In the genomic region with DNA sequence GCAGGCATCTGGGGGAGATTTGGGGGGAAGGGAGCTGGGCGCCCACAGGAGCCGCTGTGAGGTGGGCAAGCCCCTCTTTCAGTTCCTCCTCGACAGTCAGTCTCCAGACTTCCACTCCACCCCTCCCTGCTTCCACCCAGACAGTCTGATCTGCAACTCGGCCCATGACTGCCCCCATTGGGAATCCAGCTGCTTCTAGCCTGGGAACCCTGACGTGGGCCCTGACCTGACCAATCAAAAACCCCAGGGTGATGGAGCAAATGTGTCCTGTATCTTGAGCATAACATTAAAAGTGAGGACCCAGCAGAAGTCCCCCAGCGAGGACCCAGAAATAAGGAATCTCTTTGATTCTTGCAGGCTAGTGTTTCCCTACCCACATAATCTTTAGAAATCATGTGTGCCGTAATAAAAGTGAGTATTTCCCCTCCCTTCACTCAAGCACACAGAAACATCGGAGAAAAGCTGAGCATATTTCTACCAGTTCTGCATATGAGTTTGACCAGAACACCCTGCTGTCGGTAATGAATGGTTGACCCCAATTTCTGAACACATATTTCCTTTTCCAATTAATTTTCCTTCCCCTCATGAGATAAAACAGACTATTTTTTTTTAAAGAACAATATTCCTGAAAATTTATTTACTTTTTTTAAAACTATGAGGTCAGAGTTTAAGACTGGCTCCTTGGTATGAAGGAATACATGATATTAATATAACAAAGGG, we compare ENCODE assay signal across 8 cellular contexts. TPM values are rescaled to one million over a fixed set of nuclear protein-coding genes. Genes with fewer than 3 reads are reported as not detected.
DNase-seq lines count a peak whose midpoint lies in the region; ATAC-seq, FAIRE-seq and TF ChIP-seq lines count a peak whose summit lies in the region.

No MANE protein-coding gene starts in this region.

- H3K27ac ChIP-seq in endothelial cell of umbilical vein (ENCODE audit: insufficient read depth, low read depth, low read length), result peak overlapping the region; percentile 98
- no peak overlapping the region for H3K27ac ChIP-seq in trophoblast cell (ENCODE audit: low read depth, low read length)

- H3K9me3 ChIP-seq in endothelial cell of umbilical vein (replicated peaks; ENCODE audit: control insufficient read depth, insufficient read depth, low read length), result no peaks in the 10 kb centered on the region
- H3K9me3 ChIP-seq in trophoblast cell (ENCODE audit: insufficient read depth, low read depth, low read length), result no peaks in the 10 kb centered on the region

- intact Hi-C loops in endothelial cell of umbilical vein (cut with micrococcal nuclease), result loop anchor here (5.0 kb wide), 3 partner anchors 204 to 611 kb away; a partner anchor contains a TSS

- peaks cover 18 to 23% of the 10 kb centered on the region in 2 experiments for H3K36me3 ChIP-seq in endothelial cell of umbilical vein (ENCODE audit: control insufficient read depth in 2 of 2, extremely low read depth in 1 of 2, insufficient read depth in 2 of 2, low read length in 2 of 2)
- H3K36me3 ChIP-seq in trophoblast cell (ENCODE audit: control insufficient read depth in 1 of 2, insufficient read depth in 2 of 2, low read length in 2 of 2), result peaks cover 41 to 47% of the 10 kb centered on the region in 2 experiments

- no peak for TF ChIP-seq POLR2A in endothelial cell of umbilical vein (IDR thresholded peaks at IDR 0.05; ENCODE audit: low read depth, low read length)

- peak overlapping the region in 2 of 3 experiments; percentile 47 to 74 for H3K4me3 ChIP-seq in endothelial cell of umbilical vein (replicated peaks in 1 of 3; ENCODE audit: insufficient read depth in 1 of 3, low read depth in 1 of 3, low read length in 3 of 3)
- H3K4me3 ChIP-seq in trophoblast cell (ENCODE audit: low read depth, low read length), result no peak overlapping the region

- H3K27me3 ChIP-seq in endothelial cell of umbilical vein (ENCODE audit: control insufficient read depth in 2 of 2, insufficient read depth in 2 of 2, low read length in 2 of 2), result no peaks in the 10 kb centered on the region
- H3K27me3 ChIP-seq in trophoblast cell (ENCODE audit: insufficient read depth, low read length), result no peaks in the 10 kb centered on the region

- H2BK120ac ChIP-seq in trophoblast cell (ENCODE audit: insufficient read depth, low read length, poor library complexity), result no peak overlapping the region

- WGBS in trophoblast cell (ENCODE audit: extremely low coverage, insufficient coverage, insufficient read length), result no CpG with 5 or more reads among the region's 9 CpGs

- H2AFZ ChIP-seq in endothelial cell of umbilical vein (ENCODE audit: low read depth, low read length) (no peak overlapping the region), trophoblast cell (ENCODE audit: insufficient read depth, low read length, poor library complexity) (no peak overlapping the region)

- ATAC-seq in GM21390 (IDR thresholded peaks at IDR 0.05; ENCODE audit: unreplicated experiment), result peak; percentile 60
- ATAC-seq in GM19452 (IDR thresholded peaks at IDR 0.05; ENCODE audit: unreplicated experiment), result no peak

- H3K4me1 ChIP-seq in endothelial cell of umbilical vein (ENCODE audit: control insufficient read depth, extremely low read depth, insufficient read depth, low read length) (peaks cover 51% of the 10 kb centered on the region), trophoblast cell (ENCODE audit: control insufficient read depth in 1 of 2, insufficient read depth in 2 of 2, low read length in 2 of 2) (peaks cover 22 to 37% of the 10 kb centered on the region in 2 experiments)

- no peak overlapping the region for H3K23ac ChIP-seq in trophoblast cell (ENCODE audit: low read length)

- H3K18ac ChIP-seq in trophoblast cell (ENCODE audit: low read length), result no peak overlapping the region

- TSS peak; percentile 65 for BruUV-seq in endothelial cell of umbilical vein (replicated peaks; lab: Mats Ljungman, UMichigan)

- H3K79me2 ChIP-seq in endothelial cell of umbilical vein (ENCODE audit: control insufficient read depth, insufficient read depth, low read length) (peaks cover 60% of the 10 kb centered on the region), trophoblast cell (ENCODE audit: control insufficient read depth, insufficient read depth, low read length, poor library complexity) (peaks cover 25% of the 10 kb centered on the region)

- CTCF ChIA-PET in endothelial cell of umbilical vein (lab: Charles Lee), result interaction anchor here (1.0 to 5.3 kb wide), 15 partner anchors 8 to 289 kb away, joined by 3 to 67 read pairs (median 5); a partner anchor contains a TSS

- TF ChIP-seq CTCF in endothelial cell of umbilical vein (IDR thresholded peaks at IDR 0.05; ENCODE audit: extremely low read depth in 1 of 2, insufficient read depth in 1 of 2, low read depth in 1 of 2, low read length in 2 of 2), result peak; percentile 20 to 28

- dilution Hi-C loops in endothelial cell of umbilical vein (cut with MboI; ENCODE audit: extremely low pct_ligation_motif_present, low sequenced_read_pairs), result no loop called here

- peak overlapping the region; percentile 89 for H3K4me2 ChIP-seq in endothelial cell of umbilical vein (ENCODE audit: insufficient read depth, low read length)
- H3K4me2 ChIP-seq in trophoblast cell (ENCODE audit: low read length), result no peak overlapping the region

- no peaks in the 10 kb centered on the region for H4K20me1 ChIP-seq in endothelial cell of umbilical vein (replicated peaks; ENCODE audit: control insufficient read depth, extremely low read depth, insufficient read depth, low read length)

- H3K9me1 ChIP-seq in endothelial cell of umbilical vein (replicated peaks; ENCODE audit: control insufficient read depth, extremely low read depth, insufficient read depth, low read length), result no peaks in the 10 kb centered on the region

- no peak overlapping the region for H3K14ac ChIP-seq in trophoblast cell (ENCODE audit: low read length)

- no peak overlapping the region for H4K91ac ChIP-seq in trophoblast cell (ENCODE audit: low read depth, low read length)

- H3K4ac ChIP-seq in trophoblast cell (ENCODE audit: low read depth, low read length), result peak overlapping the region; percentile 44

- no peak overlapping the region for H2BK12ac ChIP-seq in trophoblast cell (ENCODE audit: low read length)

- peak; percentile 96 for FAIRE-seq in endothelial cell of umbilical vein (lab: Jason Lieb, UNC)

- DNase-seq in Ammon's horn (ENCODE audit: low spot score) (peak; percentile 69), NCI-H226 (peak; percentile 44), endothelial cell of umbilical vein (ENCODE audit: low read depth, low spot score) (peak; percentile 95), trophoblast cell (peak; percentile 36 to 40), T-helper 2 cell (no peak)
- DNase-seq in stimulated activated naive CD4-positive, alpha-beta T cell treated with Interleukin-2 at 50 U/mL for 16 hours (lab: John Stamatoyannopoulos, UW), result no peak

- H2AK5ac ChIP-seq in trophoblast cell (ENCODE audit: low read length), result no peak overlapping the region

- H4K8ac ChIP-seq in trophoblast cell (ENCODE audit: low read depth, low read length), result peak overlapping the region; percentile 31

- H4K12ac ChIP-seq in trophoblast cell (ENCODE audit: low read depth, low read length), result no peak overlapping the region

- H2BK5ac ChIP-seq in trophoblast cell (ENCODE audit: low read depth, low read length, poor library complexity), result peak overlapping the region; percentile 32

- POLR2A ChIA-PET in endothelial cell of umbilical vein (lab: Charles Lee), result interaction anchor here (0.6 to 5.0 kb wide), 6 partner anchors 12 to 333 kb away, joined by 3 to 53 read pairs (median 14); no protein-coding TSS in a partner anchor

- H3K9ac ChIP-seq in endothelial cell of umbilical vein (replicated peaks; ENCODE audit: extremely low read depth, insufficient read depth, low read length) (peak overlapping the region; percentile 98), trophoblast cell (ENCODE audit: low read length) (no peak overlapping the region)

- peaks cover 18% of the 10 kb centered on the region for H3K79me1 ChIP-seq in trophoblast cell (ENCODE audit: low read length)

TF ChIP-seq in endothelial cell of umbilical vein, 7 proteins besides CTCF, POLR2A, EP300 and RAD21:
- TF ChIP-seq GATA2 (IDR thresholded peaks at IDR 0.05; ENCODE audit: insufficient read depth, insufficient read length, low read depth, low read length) (no peak), MYC (IDR thresholded peaks at IDR 0.05; ENCODE audit: low read depth, low read length) (no peak), POLR2AphosphoS5 (IDR thresholded peaks at IDR 0.05; ENCODE audit: insufficient read depth, low read depth, low read length) (peak; percentile 45), JUN (IDR thresholded peaks at IDR 0.05; ENCODE audit: borderline replicate concordance, insufficient read depth, insufficient read length, low read depth) (no peak), FOS (IDR thresholded peaks at IDR 0.05; ENCODE audit: borderline replicate concordance, insufficient read depth, low read length) (no peak)
TF ChIP-seq in endothelial cell of umbilical vein: peak in this region for 1.

RNA-seq across cellular contexts. Expression of a gene that starts 6.4 kb away (rescaled TPM):
- 57.5 and 71.4 TPM in 2 replicates for total RNA-seq in endothelial cell of umbilical vein
- 20.2 and 20.6 TPM in 2 replicates for polyA plus RNA-seq in endothelial cell of umbilical vein
- 14.9 and 18.6 TPM in 2 replicates for polyA plus RNA-seq in endothelial cell of umbilical vein (2011; cell fraction: cytosol; rRNA removed)
- polyA plus RNA-seq in endothelial cell of umbilical vein (2011; cell fraction: nucleus; rRNA removed), result 81.2 and 96.3 TPM in 2 replicates
- polyA plus RNA-seq in endothelial cell of umbilical vein (2012), result 24.5 and 25.2 TPM in 2 replicates
- 93.7 and 104 TPM in 2 replicates for polyA minus RNA-seq in endothelial cell of umbilical vein
- polyA minus RNA-seq in endothelial cell of umbilical vein (2011; cell fraction: cytosol; rRNA and poly(A)+ RNA removed), result 11.3 TPM
- 107 and 110 TPM in 2 replicates for polyA minus RNA-seq in endothelial cell of umbilical vein (2011; cell fraction: nucleus; rRNA and poly(A)+ RNA removed)
- 28.2 and 30.2 TPM in 2 replicates for polyA plus RNA-seq in trophoblast cell (2013)

RNA-seq across cellular contexts. Expression of a gene that starts 28.9 kb away (rescaled TPM):
- not detected in 2 replicates for total RNA-seq in endothelial cell of umbilical vein
- not detected in 2 replicates for polyA plus RNA-seq in endothelial cell of umbilical vein
- polyA plus RNA-seq in endothelial cell of umbilical vein (2011; cell fraction: cytosol; rRNA removed), result not detected in 2 replicates
- polyA plus RNA-seq in endothelial cell of umbilical vein (2011; cell fraction: nucleus; rRNA removed), result not detected in 2 replicates
- not detected in 2 replicates for polyA plus RNA-seq in endothelial cell of umbilical vein (2012)
- not detected in 2 replicates for polyA minus RNA-seq in endothelial cell of umbilical vein
- polyA minus RNA-seq in endothelial cell of umbilical vein (2011; cell fraction: cytosol; rRNA and poly(A)+ RNA removed), result not detected
- not detected in 2 replicates for polyA minus RNA-seq in endothelial cell of umbilical vein (2011; cell fraction: nucleus; rRNA and poly(A)+ RNA removed)
- 0.45 and 0.68 TPM in 2 replicates for polyA plus RNA-seq in trophoblast cell (2013)

Comparison
In these comparisons a context has a peak if more than half of its experiments do, and no peak if none do; other contexts are left out.
1. DNase-seq: peak in Ammon's horn (single experiment), NCI-H226 (single experiment), endothelial cell of umbilical vein (single experiment) and trophoblast cell (2 of 2); none in stimulated activated naive CD4-positive, alpha-beta T cell treated with Interleukin-2 at 50 U/mL for 16 hours (single experiment) and T-helper 2 cell (0 of 5).